In the genomic region with DNA sequence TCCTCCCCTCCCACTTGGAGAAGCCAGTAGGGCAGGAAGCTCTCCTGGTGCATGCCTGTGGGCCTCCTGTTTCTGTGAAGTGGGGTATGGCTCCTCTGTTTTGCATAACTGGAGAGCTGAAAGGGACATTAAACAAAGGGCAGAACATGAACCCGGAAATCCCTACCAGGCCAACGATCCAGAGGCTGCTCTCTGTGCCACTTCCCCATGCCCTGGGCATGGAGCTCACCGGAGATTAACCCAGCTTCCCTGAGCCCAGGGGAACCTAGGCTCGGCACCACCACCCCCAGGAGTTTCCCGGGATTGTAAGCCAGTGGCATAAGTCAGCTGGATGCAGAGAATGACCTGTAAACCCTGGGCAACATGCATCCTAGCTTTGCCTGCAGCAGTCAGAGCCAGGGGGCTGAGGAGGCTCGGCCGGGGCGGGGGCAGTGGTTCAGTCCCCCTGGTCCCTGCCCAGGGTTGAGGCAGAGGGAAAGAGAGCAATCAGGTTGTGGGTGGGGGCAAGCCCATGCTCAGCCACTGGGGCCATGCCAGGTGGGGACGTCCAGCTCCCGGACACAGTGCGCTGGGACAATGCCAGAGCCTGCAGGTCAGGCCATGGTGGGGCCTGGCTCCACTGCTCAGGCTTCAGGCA, we compare ENCODE assay signal across 1 cellular context.
A peak's percentile ranks its signal among the peaks of the same experiment; 100 is the strongest.
TF ChIP-seq lines count a peak whose summit lies in the region.

No MANE protein-coding gene starts in this region.

TF ChIP-seq in HepG2, 621 proteins besides CTCF, POLR2A, EP300 and RAD21:
- TF ChIP-seq NFE2 (CRISPR knock-in tag; IDR thresholded peaks at IDR 0.05) (no peak), HNRNPL (IDR thresholded peaks at IDR 0.05; ENCODE audit: low read depth, low read length) (0 out of 2 replicates have a peak, but pooled peaks have one; percentile 24)
